In the genomic region with DNA sequence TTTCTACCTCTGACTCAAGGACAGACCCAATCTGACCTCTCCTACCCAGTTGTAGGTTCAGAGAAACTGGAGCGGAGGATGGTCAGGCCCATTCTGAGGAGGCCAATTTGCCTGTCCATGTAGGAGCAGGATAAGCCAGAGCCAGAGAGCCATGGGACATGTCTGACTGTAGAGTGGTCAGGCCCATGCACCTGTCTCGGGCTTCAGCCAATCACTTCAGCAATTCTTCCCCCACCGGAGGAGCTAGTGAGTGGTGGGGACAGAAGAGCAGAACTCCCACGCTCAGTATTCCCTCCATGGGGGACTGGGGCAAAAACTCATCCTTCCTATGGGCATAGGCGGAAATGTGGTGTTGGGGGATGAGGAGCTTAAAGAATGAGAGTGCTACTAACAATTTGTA, we compare ENCODE assay signal across 24 cellular contexts. TPM values are rescaled to one million over a fixed set of nuclear protein-coding genes. Genes with fewer than 3 reads are reported as not detected.
DNase-seq lines count a peak whose midpoint lies in the region; ATAC-seq, FAIRE-seq and TF ChIP-seq lines count a peak whose summit lies in the region.
"Had no signal": no experiment of that assay in that cellular context is flagged by ENCODE, and none has a peak within 500 bp of the region (broad histone marks: within the 10 kb centered on the region; RNA-seq: fewer than 3 reads in every experiment).

No MANE protein-coding gene starts in this region.

- no peak overlapping the region for H3K4me3 ChIP-seq in WERI-Rb-1 (ENCODE audit: low read depth, low read length)
- H3K4me3 ChIP-seq in HepG2 (replicated peaks in 1 of 3; ENCODE audit: insufficient read depth in 1 of 3, low read depth in 2 of 3, low read length in 3 of 3) = no peak overlapping the region
- H3K4me3 ChIP-seq: BLaER1 had no signal

- H3K4me3 Mint-ChIP-seq in natural killer cell = no peak overlapping the region
- H3K4me3 Mint-ChIP-seq in natural killer cell treated with Interleukin-12 subunit alpha and Interleukin-12 subunit beta and Interleukin-15 and Interleukin-18, amount 100 ng/mL, for 72 hours = no peak overlapping the region
- H3K4me3 Mint-ChIP-seq: CD4-positive, CD25-positive, alpha-beta regulatory T cell had no signal

- peaks cover 83% of the 10 kb centered on the region for H3K79me2 ChIP-seq in HepG2 (ENCODE audit: insufficient read depth, low read length)

- FAIRE-seq in HepG2 (lab: Jason Lieb, UNC) = no peak
- FAIRE-seq: A204.1 had no signal

- H3K27ac Mint-ChIP-seq in natural killer cell = peak overlapping the region; percentile 48 to 70
- H3K27ac Mint-ChIP-seq in natural killer cell treated with Interleukin-12 subunit alpha and Interleukin-12 subunit beta and Interleukin-15 and Interleukin-18, amount 100 ng/mL, for 72 hours = peak overlapping the region in 1 of 2 donors; percentile 33

- TF ChIP-seq CTCF in natural killer cell (IDR thresholded peaks at IDR 0.05) = no peak
- TF ChIP-seq CTCF in WERI-Rb-1 (IDR thresholded peaks at IDR 0.05; ENCODE audit: low read depth, low read length) = 0 out of 2 replicates have a peak, but pooled peaks have one; percentile 15
- TF ChIP-seq CTCF in HepG2 (CRISPR knock-in tag; IDR thresholded peaks at IDR 0.05) = no peak

- H3K36me3 ChIP-seq in WERI-Rb-1 = peaks cover 12% of the 10 kb centered on the region
- peaks cover 0 to 5% of the 10 kb centered on the region in 2 experiments; a peak in 1 of 5 replicates for H3K36me3 ChIP-seq in HepG2 (replicated peaks in 1 of 2; ENCODE audit: control insufficient read depth in 1 of 2, insufficient read depth in 2 of 2, low read length in 2 of 2)

- no peak for TF ChIP-seq POLR2A in HepG2 (IDR thresholded peaks at IDR 0.05; ENCODE audit: insufficient read depth in 1 of 2, low read depth in 2 of 2, low read length in 2 of 2)

- no peak overlapping the region for H2AFZ ChIP-seq in HepG2 (ENCODE audit: low read length)

- no peaks in the 10 kb centered on the region for H3K9me3 Mint-ChIP-seq in natural killer cell
- H3K9me3 Mint-ChIP-seq in natural killer cell treated with Interleukin-12 subunit alpha and Interleukin-12 subunit beta and Interleukin-15 and Interleukin-18, amount 100 ng/mL, for 72 hours = no peaks in the 10 kb centered on the region

- TF ChIP-seq EP300 in HepG2 (IDR thresholded peaks at IDR 0.05; ENCODE audit: low read depth in 2 of 2, low read length in 2 of 2) (no peak), HepG2 (CRISPR knock-in tag; IDR thresholded peaks at IDR 0.05; ENCODE audit: borderline replicate concordance) (no peak)

- no peak overlapping the region for H3K27ac ChIP-seq in WERI-Rb-1
- H3K27ac ChIP-seq in HepG2 (ENCODE audit: extremely low read length, insufficient read depth, low read length) = no peak overlapping the region
- H3K27ac ChIP-seq: BLaER1, KMS-11 had no signal

- H3K9me3 ChIP-seq in WERI-Rb-1 (ENCODE audit: severe bottlenecking) (no peaks in the 10 kb centered on the region), HepG2 (ENCODE audit: low read length) (no peaks in the 10 kb centered on the region)
- H3K9me3 ChIP-seq: BLaER1 had no signal

- 94% methylated on average over 5 of the region's 5 CpGs for WGBS in HepG2 (ENCODE audit: low lambda C conversion rate)

- no peaks in the 10 kb centered on the region for H3K27me3 ChIP-seq in WERI-Rb-1 (ENCODE audit: insufficient read depth, low read depth, severe bottlenecking)
- no peaks in the 10 kb centered on the region for H3K27me3 ChIP-seq in HepG2 (ENCODE audit: control insufficient read depth in 1 of 2, insufficient read depth in 2 of 2, low read length in 2 of 2)
- H3K27me3 ChIP-seq: BLaER1 had no signal

- POLR2A ChIA-PET in HepG2 (lab: Yijun Ruan, JAX) = interaction anchor here (0.9 kb wide), 1 partner anchor 57 kb away, joined by 4 read pairs; a partner anchor contains a TSS

- no peaks in the 10 kb centered on the region for H3K36me3 Mint-ChIP-seq in natural killer cell
- no peaks in the 10 kb centered on the region for H3K36me3 Mint-ChIP-seq in natural killer cell treated with Interleukin-12 subunit alpha and Interleukin-12 subunit beta and Interleukin-15 and Interleukin-18, amount 100 ng/mL, for 72 hours

- no peak for TF ChIP-seq RAD21 in HepG2 (CRISPR knock-in tag; IDR thresholded peaks at IDR 0.05)

- H3K4me1 ChIP-seq in HepG2 (ENCODE audit: insufficient read depth, low read length) = 0 out of 2 replicates have a peak, but pooled peaks cover 5% of the 10 kb centered on the region
- H3K4me1 ChIP-seq: BLaER1 had no signal

- no peaks in the 10 kb centered on the region for H3K27me3 Mint-ChIP-seq in natural killer cell (ENCODE audit: low read depth in 2 of 2)
- no peaks in the 10 kb centered on the region for H3K27me3 Mint-ChIP-seq in natural killer cell treated with Interleukin-12 subunit alpha and Interleukin-12 subunit beta and Interleukin-15 and Interleukin-18, amount 100 ng/mL, for 72 hours
- H3K27me3 Mint-ChIP-seq: CD4-positive, CD25-positive, alpha-beta regulatory T cell had no signal

- CTCF ChIA-PET in HepG2 (lab: Yijun Ruan, JAX; ENCODE audit: low intra/inter-chr PET ratio, low total read pairs) = no interaction called here

- no TSS peak for BruUV-seq in HepG2 (replicated peaks; lab: Mats Ljungman, UMichigan)

- intact Hi-C loops in natural killer cell (cut with micrococcal nuclease) = no loop called here
- intact Hi-C loops in HepG2 (cut with micrococcal nuclease; ENCODE audit: unreplicated experiment) = no loop called here
- intact Hi-C loops in head of caudate nucleus (cut with DNase I) = no loop called here

- no peak overlapping the region for H3K9ac ChIP-seq in HepG2 (ENCODE audit: insufficient read depth, low read depth, low read length)
- H3K9ac ChIP-seq: BLaER1, KMS-11 had no signal

- H3K4me1 Mint-ChIP-seq in natural killer cell = peaks cover 68 to 74% of the 10 kb centered on the region in 2 donors
- peaks cover 37 to 39% of the 10 kb centered on the region in 2 donors for H3K4me1 Mint-ChIP-seq in natural killer cell treated with Interleukin-12 subunit alpha and Interleukin-12 subunit beta and Interleukin-15 and Interleukin-18, amount 100 ng/mL, for 72 hours (ENCODE audit: low read depth in 2 of 2)

- in situ Hi-C loops in HepG2 (cut with HindIII; ENCODE audit: extremely low pct_ligation_motif_present, low pct_unique_long_range_greater_than_20kb) = no loop called here

- no peak overlapping the region for H3K4me2 ChIP-seq in HepG2 (ENCODE audit: low read depth, low read length)
- H3K4me2 ChIP-seq: BLaER1, KMS-11 had no signal

- peaks cover 35% of the 10 kb centered on the region for H4K20me1 ChIP-seq in HepG2 (ENCODE audit: insufficient read depth, low read length)

- no peak for DNase-seq in natural killer cell
- no peak for DNase-seq in natural killer cell treated with Interleukin-12 subunit alpha and Interleukin-12 subunit beta and Interleukin-15 and Interleukin-18, amount 100 ng/mL, for 72 hours (ENCODE audit: low spot score)
- DNase-seq in WERI-Rb-1 = no peak
- DNase-seq in HepG2 (ENCODE audit: low spot score) = no peak
- DNase-seq in head of caudate nucleus = no peak
- no peak for DNase-seq in globus pallidus (ENCODE audit: low spot score)
- DNase-seq: CD4-positive, CD25-positive, alpha-beta regulatory T cell; COR-L47; DMS53; GOT3; IMR-90; MM.1S; NCI-H2029; NCI-H526 treated with DMSO at 0.1 percent for 48 hours; RPMI8226; SHP77 had no signal

- no peak for ATAC-seq in natural killer cell
- ATAC-seq in natural killer cell treated with Interleukin-12 subunit alpha and Interleukin-12 subunit beta and Interleukin-15 and Interleukin-18, amount 100 ng/mL, for 72 hours = no peak
- peak; percentile 70 for ATAC-seq in HepG2
- no peak for ATAC-seq in HG03196 (IDR thresholded peaks at IDR 0.05; ENCODE audit: unreplicated experiment)

RNA-seq across cellular contexts. Expression of a gene that starts 14.3 kb away (rescaled TPM):
- total RNA-seq in natural killer cell = 10 to 100 TPM; 55.5 to 83.5 (median 72.2) TPM
- 100 to 1,000 TPM; 100 to 107 TPM for total RNA-seq in natural killer cell treated with Interleukin-12 subunit alpha and Interleukin-12 subunit beta and Interleukin-15 and Interleukin-18, amount 100 ng/mL, for 72 hours
- total RNA-seq in HepG2 (2016; rRNA removed; fragmentation: Illumina TruSeq; extraction: Trizol) = 55.2 and 77.5 TPM in 2 replicates
- total RNA-seq in HepG2 (2016; cell fraction: cytosol; rRNA removed; fragmentation: Illumina TruSeq; extraction: Trizol; ENCODE audit: low read depth) = 10.3 and 11.9 TPM in 2 replicates
- total RNA-seq in HepG2 (2016; cell fraction: insoluble cytoplasmic fraction; rRNA removed; fragmentation: Illumina TruSeq; extraction: Trizol) = 58.9 and 68.6 TPM in 2 replicates
- total RNA-seq in HepG2 (2016; cell fraction: membrane; rRNA removed; fragmentation: Illumina TruSeq; extraction: Trizol) = 23.2 and 25.5 TPM in 2 replicates
- 33.1 and 38.3 TPM in 2 replicates for total RNA-seq in HepG2 (2016; cell fraction: nucleus; rRNA removed; fragmentation: Illumina TruSeq; extraction: Trizol)
- polyA plus RNA-seq in HepG2 (2011; rRNA removed) = 73.4 and 77.0 TPM in 2 replicates
- 62.7 and 66.5 TPM in 2 replicates for polyA plus RNA-seq in HepG2 (2011; cell fraction: cytosol; rRNA removed)
- 61.2 and 63.3 TPM in 2 replicates for polyA plus RNA-seq in HepG2 (2011; cell fraction: nucleus; rRNA removed)
- 84.0 and 84.1 TPM in 2 replicates for polyA plus RNA-seq in HepG2 (2012)
- 12.2 and 14.0 TPM in 2 replicates for polyA plus RNA-seq in HepG2 (2016; cell fraction: cytosol; fragmentation: Illumina TruSeq; extraction: Trizol; ENCODE audit: low read depth)
- 61.4 and 80.4 TPM in 2 replicates for polyA plus RNA-seq in HepG2 (2016; cell fraction: insoluble cytoplasmic fraction; fragmentation: Illumina TruSeq; extraction: Trizol; ENCODE audit: low read depth)
- 15.8 and 16.0 TPM in 2 replicates for polyA plus RNA-seq in HepG2 (2016; cell fraction: membrane; fragmentation: Illumina TruSeq; extraction: Trizol; ENCODE audit: low read depth)
- 37.9 and 40.9 TPM in 2 replicates for polyA plus RNA-seq in HepG2 (2016; cell fraction: nucleus; fragmentation: Illumina TruSeq; extraction: Trizol; ENCODE audit: insufficient read depth, low read depth)
- 107 and 220 TPM in 2 replicates for polyA minus RNA-seq in HepG2 (2011; rRNA and poly(A)+ RNA removed; ENCODE audit: low replicate concordance)
- 41.2 and 49.1 TPM in 2 replicates for polyA minus RNA-seq in HepG2 (2011; cell fraction: cytosol; rRNA and poly(A)+ RNA removed)
- 35.0 and 40.7 TPM in 2 replicates for polyA minus RNA-seq in HepG2 (2011; cell fraction: nucleus; rRNA and poly(A)+ RNA removed)

RNA-seq across cellular contexts. Expression of a gene that starts 36.1 kb away (rescaled TPM):
- total RNA-seq in natural killer cell = 10 to 100 TPM in 1 of 3 donors, 1 to 10 TPM in 2; 7.1 to 10.9 (median 9.2) TPM
- 10 to 100 TPM; 21.0 to 26.7 TPM for total RNA-seq in natural killer cell treated with Interleukin-12 subunit alpha and Interleukin-12 subunit beta and Interleukin-15 and Interleukin-18, amount 100 ng/mL, for 72 hours
- total RNA-seq in HepG2 (2016; rRNA removed; fragmentation: Illumina TruSeq; extraction: Trizol) = 53.6 and 57.6 TPM in 2 replicates
- total RNA-seq in HepG2 (2016; cell fraction: cytosol; rRNA removed; fragmentation: Illumina TruSeq; extraction: Trizol; ENCODE audit: low read depth) = 17.7 and 19.3 TPM in 2 replicates
- total RNA-seq in HepG2 (2016; cell fraction: insoluble cytoplasmic fraction; rRNA removed; fragmentation: Illumina TruSeq; extraction: Trizol) = 52.7 and 55.4 TPM in 2 replicates
- total RNA-seq in HepG2 (2016; cell fraction: membrane; rRNA removed; fragmentation: Illumina TruSeq; extraction: Trizol) = 30.0 and 35.3 TPM in 2 replicates
- 24.0 and 25.8 TPM in 2 replicates for total RNA-seq in HepG2 (2016; cell fraction: nucleus; rRNA removed; fragmentation: Illumina TruSeq; extraction: Trizol)
- 33.3 and 34.7 TPM in 2 replicates for polyA plus RNA-seq in HepG2 (2011; rRNA removed)
- 30.0 and 33.8 TPM in 2 replicates for polyA plus RNA-seq in HepG2 (2011; cell fraction: cytosol; rRNA removed)
- polyA plus RNA-seq in HepG2 (2011; cell fraction: nucleus; rRNA removed) = 19.5 and 24.4 TPM in 2 replicates
- polyA plus RNA-seq in HepG2 (2012) = 32.7 and 34.2 TPM in 2 replicates
- polyA plus RNA-seq in HepG2 (2016; cell fraction: cytosol; fragmentation: Illumina TruSeq; extraction: Trizol; ENCODE audit: low read depth) = 18.0 and 21.7 TPM in 2 replicates
- polyA plus RNA-seq in HepG2 (2016; cell fraction: insoluble cytoplasmic fraction; fragmentation: Illumina TruSeq; extraction: Trizol; ENCODE audit: low read depth) = 63.2 and 67.2 TPM in 2 replicates
- polyA plus RNA-seq in HepG2 (2016; cell fraction: membrane; fragmentation: Illumina TruSeq; extraction: Trizol; ENCODE audit: low read depth) = 24.8 and 29.6 TPM in 2 replicates
- 40.5 and 41.7 TPM in 2 replicates for polyA plus RNA-seq in HepG2 (2016; cell fraction: nucleus; fragmentation: Illumina TruSeq; extraction: Trizol; ENCODE audit: insufficient read depth, low read depth)
- 30.2 and 32.4 TPM in 2 replicates for polyA minus RNA-seq in HepG2 (2011; rRNA and poly(A)+ RNA removed; ENCODE audit: low replicate concordance)
- polyA minus RNA-seq in HepG2 (2011; cell fraction: cytosol; rRNA and poly(A)+ RNA removed) = 18.8 and 19.7 TPM in 2 replicates
- polyA minus RNA-seq in HepG2 (2011; cell fraction: nucleus; rRNA and poly(A)+ RNA removed) = 10.7 and 11.7 TPM in 2 replicates

RNA-seq across cellular contexts. Expression of a gene that starts 41.4 kb away (rescaled TPM):
- total RNA-seq in natural killer cell (not detected), HepG2 (2016; rRNA removed; fragmentation: Illumina TruSeq; extraction: Trizol) (0.08 and 0.18 TPM in 2 replicates)
- not detected for total RNA-seq in natural killer cell treated with Interleukin-12 subunit alpha and Interleukin-12 subunit beta and Interleukin-15 and Interleukin-18, amount 100 ng/mL, for 72 hours
- total RNA-seq in HepG2 (2016; cell fraction: cytosol; rRNA removed; fragmentation: Illumina TruSeq; extraction: Trizol; ENCODE audit: low read depth) = not detected in 2 replicates
- total RNA-seq in HepG2 (2016; cell fraction: insoluble cytoplasmic fraction; rRNA removed; fragmentation: Illumina TruSeq; extraction: Trizol) = 0.09 TPM in 1 of 2 replicates, not detected in the other
- total RNA-seq in HepG2 (2016; cell fraction: membrane; rRNA removed; fragmentation: Illumina TruSeq; extraction: Trizol) = 0.09 and 0.10 TPM in 2 replicates
- total RNA-seq in HepG2 (2016; cell fraction: nucleus; rRNA removed; fragmentation: Illumina TruSeq; extraction: Trizol) = 0.13 TPM in 1 of 2 replicates, not detected in the other
- polyA plus RNA-seq in HepG2 (2011; rRNA removed) = 0.05 and 0.18 TPM in 2 replicates
- polyA plus RNA-seq in HepG2 (2011; cell fraction: cytosol; rRNA removed) = 0.04 and 0.06 TPM in 2 replicates
- polyA plus RNA-seq in HepG2 (2011; cell fraction: nucleus; rRNA removed) = 0.19 and 0.45 TPM in 2 replicates
- 0.15 and 0.44 TPM in 2 replicates for polyA plus RNA-seq in HepG2 (2012)
- 0.05 and 0.06 TPM in 2 replicates for polyA plus RNA-seq in HepG2 (2016; cell fraction: cytosol; fragmentation: Illumina TruSeq; extraction: Trizol; ENCODE audit: low read depth)
- polyA plus RNA-seq in HepG2 (2016; cell fraction: insoluble cytoplasmic fraction; fragmentation: Illumina TruSeq; extraction: Trizol; ENCODE audit: low read depth) = 0.05 TPM in 1 of 2 replicates, not detected in the other
- polyA plus RNA-seq in HepG2 (2016; cell fraction: membrane; fragmentation: Illumina TruSeq; extraction: Trizol; ENCODE audit: low read depth) = 0.06 and 0.10 TPM in 2 replicates
- 0.12 and 0.29 TPM in 2 replicates for polyA plus RNA-seq in HepG2 (2016; cell fraction: nucleus; fragmentation: Illumina TruSeq; extraction: Trizol; ENCODE audit: insufficient read depth, low read depth)
- 0.08 TPM in 1 of 2 replicates, not detected in the other for polyA minus RNA-seq in HepG2 (2011; rRNA and poly(A)+ RNA removed; ENCODE audit: low replicate concordance)
- not detected in 2 replicates for polyA minus RNA-seq in HepG2 (2011; cell fraction: cytosol; rRNA and poly(A)+ RNA removed)
- polyA minus RNA-seq in HepG2 (2011; cell fraction: nucleus; rRNA and poly(A)+ RNA removed) = 0.13 and 0.25 TPM in 2 replicates
- total RNA-seq: CD4-positive, CD25-positive, alpha-beta regulatory T cell; Daoy; G401; NCI-H460; SK-MEL-5 had no signal
- polyA plus RNA-seq: CD4-positive, CD25-positive, alpha-beta regulatory T cell had no signal

RNA-seq across cellular contexts. Expression of a gene that starts 57.7 kb away (rescaled TPM):
- total RNA-seq in natural killer cell (10 to 100 TPM; 82.0 to 89.2 (median 88.5) TPM), HepG2 (2016; rRNA removed; fragmentation: Illumina TruSeq; extraction: Trizol) (15.9 and 21.8 TPM in 2 replicates)
- total RNA-seq in natural killer cell treated with Interleukin-12 subunit alpha and Interleukin-12 subunit beta and Interleukin-15 and Interleukin-18, amount 100 ng/mL, for 72 hours = 10 to 100 TPM; 38.2 to 52.0 TPM
- 5.8 and 7.6 TPM in 2 replicates for total RNA-seq in HepG2 (2016; cell fraction: cytosol; rRNA removed; fragmentation: Illumina TruSeq; extraction: Trizol; ENCODE audit: low read depth)
- total RNA-seq in HepG2 (2016; cell fraction: insoluble cytoplasmic fraction; rRNA removed; fragmentation: Illumina TruSeq; extraction: Trizol) = 13.8 and 21.1 TPM in 2 replicates
- total RNA-seq in HepG2 (2016; cell fraction: membrane; rRNA removed; fragmentation: Illumina TruSeq; extraction: Trizol) = 20.5 TPM in 2 replicates
- total RNA-seq in HepG2 (2016; cell fraction: nucleus; rRNA removed; fragmentation: Illumina TruSeq; extraction: Trizol) = 20.6 and 23.3 TPM in 2 replicates
- 17.7 and 21.7 TPM in 2 replicates for polyA plus RNA-seq in HepG2 (2011; rRNA removed)
- 15.0 and 15.2 TPM in 2 replicates for polyA plus RNA-seq in HepG2 (2011; cell fraction: cytosol; rRNA removed)
- polyA plus RNA-seq in HepG2 (2011; cell fraction: nucleus; rRNA removed) = 38.1 and 41.6 TPM in 2 replicates
- polyA plus RNA-seq in HepG2 (2012) = 18.1 and 21.8 TPM in 2 replicates
- polyA plus RNA-seq in HepG2 (2016; cell fraction: cytosol; fragmentation: Illumina TruSeq; extraction: Trizol; ENCODE audit: low read depth) = 3.4 and 4.0 TPM in 2 replicates
- polyA plus RNA-seq in HepG2 (2016; cell fraction: insoluble cytoplasmic fraction; fragmentation: Illumina TruSeq; extraction: Trizol; ENCODE audit: low read depth) = 9.6 and 14.2 TPM in 2 replicates
- 12.0 and 12.9 TPM in 2 replicates for polyA plus RNA-seq in HepG2 (2016; cell fraction: membrane; fragmentation: Illumina TruSeq; extraction: Trizol; ENCODE audit: low read depth)
- 39.2 and 42.5 TPM in 2 replicates for polyA plus RNA-seq in HepG2 (2016; cell fraction: nucleus; fragmentation: Illumina TruSeq; extraction: Trizol; ENCODE audit: insufficient read depth, low read depth)
- 26.0 and 28.8 TPM in 2 replicates for polyA minus RNA-seq in HepG2 (2011; rRNA and poly(A)+ RNA removed; ENCODE audit: low replicate concordance)
- polyA minus RNA-seq in HepG2 (2011; cell fraction: cytosol; rRNA and poly(A)+ RNA removed) = 9.8 and 12.7 TPM in 2 replicates
- 39.9 and 44.1 TPM in 2 replicates for polyA minus RNA-seq in HepG2 (2011; cell fraction: nucleus; rRNA and poly(A)+ RNA removed)
